10 cellular contexts compared by ENCODE assay signal in genomic region chr6:4727671-4728435, GRCh38. TPM values are rescaled to one million over a fixed set of nuclear protein-coding genes. Genes with fewer than 3 reads are reported as not detected.
DNase-seq lines count a peak whose midpoint lies in the region; ATAC-seq and TF ChIP-seq lines count a peak whose summit lies in the region.
"Had no signal": no experiment of that assay in that cellular context is flagged by ENCODE, and none has a peak within 500 bp of the region (broad histone marks: within the 10 kb centered on the region; RNA-seq: fewer than 3 reads in every experiment).

No MANE protein-coding gene starts in this region.

- TF ChIP-seq POLR2A in Peyer's patch (IDR thresholded peaks at IDR 0.05): no peak

- H3K27ac ChIP-seq in Peyer's patch (no peak overlapping the region), tibial artery (no peak overlapping the region)

- no peaks in the 10 kb centered on the region for H3K27me3 ChIP-seq in Peyer's patch
- H3K27me3 ChIP-seq in tibial artery: no peaks in the 10 kb centered on the region

- intact Hi-C loops in tibial artery (cut with DNase I; ENCODE audit: low total_unique reads): no loop called here

- ATAC-seq in GM21529 (IDR thresholded peaks at IDR 0.05; ENCODE audit: unreplicated experiment): peak; percentile 51

- TF ChIP-seq CTCF in Peyer's patch (IDR thresholded peaks at IDR 0.05): no peak
- TF ChIP-seq CTCF in tibial artery (IDR thresholded peaks at IDR 0.05): no peak

- H3K9me3 ChIP-seq in Peyer's patch: no peaks in the 10 kb centered on the region
- H3K9me3 ChIP-seq in tibial artery: no peaks in the 10 kb centered on the region

- peaks cover 0 to 18% (median 2%) of the 10 kb centered on the region in 4 donors for H3K4me1 ChIP-seq in Peyer's patch
- peaks cover 0 to 21% (median 5%) of the 10 kb centered on the region in 4 donors for H3K4me1 ChIP-seq in tibial artery

- DNase-seq in COLO668 (lab: John Stamatoyannopoulos, UW; ENCODE audit: unreplicated experiment): peak; percentile 1
- DNase-seq in Peyer's patch: peak in 2 of 3 donors; percentile 53 to 65
- DNase-seq in left kidney (ENCODE audit: low read depth, low spot score): peak; percentile 62
- no peak for DNase-seq in NCI-H146 (lab: John Stamatoyannopoulos, UW)
- no peak for DNase-seq in tibial artery
- no peak for DNase-seq in NCI-H1105 (lab: John Stamatoyannopoulos, UW)
- DNase-seq in NCI-H446 treated with DMSO at 0.1 percent for 48 hours (lab: John Stamatoyannopoulos, UW): no peak
- DNase-seq: effector memory CD4-positive, alpha-beta T cell; T1000 had no signal

- no peak overlapping the region for H3K4me3 ChIP-seq in Peyer's patch
- no peak overlapping the region for H3K4me3 ChIP-seq in tibial artery

- no peaks in the 10 kb centered on the region for H3K36me3 ChIP-seq in Peyer's patch
- no peaks in the 10 kb centered on the region for H3K36me3 ChIP-seq in tibial artery

RNA-seq across cellular contexts. Expression of gene CDYL, which starts 48.4 kb away (rescaled TPM):
- total RNA-seq in Peyer's patch: 10 to 100 TPM; 31.2 to 77.6 (median 35.2) TPM

Comparison
In these comparisons a context has a peak if more than half of its experiments do, and no peak if none do; other contexts are left out.
1. DNase-seq: peak in COLO668 (single experiment), Peyer's patch (2 of 3) and left kidney (single experiment); none in NCI-H146 (single experiment), tibial artery (0 of 2), NCI-H1105 (single experiment) and NCI-H446 treated with DMSO at 0.1 percent for 48 hours (single experiment).